Comparison of ENCODE assay signal across 2 cellular contexts in genomic region chr1:107139833-107140702, GRCh38.
TF ChIP-seq lines count a peak whose summit lies in the region.

No MANE protein-coding gene starts in this region.

TF ChIP-seq in HEK293, 187 proteins besides CTCF, POLR2A, EP300 and RAD21:
- peak; percentile 48; the same call in 1 of the 2 replicates for TF ChIP-seq ZBTB20 (tag by site-specific recombination; IDR thresholded peaks at IDR 0.05)
- peak; percentile 54; the same call in 1 of the 2 replicates for TF ChIP-seq KLF17 (tag by site-specific recombination; IDR thresholded peaks at IDR 0.05)
- TF ChIP-seq, protein P1, sequence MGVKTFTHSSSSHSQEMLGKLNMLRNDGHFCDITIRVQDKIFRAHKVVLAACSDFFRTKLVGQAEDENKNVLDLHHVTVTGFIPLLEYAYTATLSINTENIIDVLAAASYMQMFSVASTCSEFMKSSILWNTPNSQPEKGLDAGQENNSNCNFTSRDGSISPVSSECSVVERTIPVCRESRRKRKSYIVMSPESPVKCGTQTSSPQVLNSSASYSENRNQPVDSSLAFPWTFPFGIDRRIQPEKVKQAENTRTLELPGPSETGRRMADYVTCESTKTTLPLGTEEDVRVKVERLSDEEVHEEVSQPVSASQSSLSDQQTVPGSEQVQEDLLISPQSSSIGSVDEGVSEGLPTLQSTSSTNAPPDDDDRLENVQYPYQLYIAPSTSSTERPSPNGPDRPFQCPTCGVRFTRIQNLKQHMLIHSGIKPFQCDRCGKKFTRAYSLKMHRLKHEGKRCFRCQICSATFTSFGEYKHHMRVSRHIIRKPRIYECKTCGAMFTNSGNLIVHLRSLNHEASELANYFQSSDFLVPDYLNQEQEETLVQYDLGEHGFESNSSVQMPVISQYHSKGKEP (tag by site-specific recombination; IDR thresholded peaks at IDR 0.05): no peak
- no peak for TF ChIP-seq ZNF488 (tag by site-specific recombination; IDR thresholded peaks at IDR 0.05)
- peak; percentile 45; the same call in 1 of the 2 replicates for TF ChIP-seq ZNF341 (tag by site-specific recombination; IDR thresholded peaks at IDR 0.05; ENCODE audit: low read depth)
- peak; percentile 83; the same call in 1 of the 2 replicates for TF ChIP-seq ZBTB48 (tag by site-specific recombination; IDR thresholded peaks at IDR 0.05)
- TF ChIP-seq SCRT2 (tag by site-specific recombination; IDR thresholded peaks at IDR 0.05): peak; percentile 88
- TF ChIP-seq ZNF398 (tag by site-specific recombination; IDR thresholded peaks at IDR 0.05): peak; percentile 62; the same call in 1 of the 2 replicates

TF ChIP-seq in H1, 55 proteins besides CTCF, POLR2A, EP300 and RAD21:
- TF ChIP-seq SIN3A (conservative IDR thresholded peaks at IDR 0.05 in 1 of 2, IDR thresholded peaks at IDR 0.05 in 1 of 2; ENCODE audit: low read depth in 1 of 2, low read length in 2 of 2) (peak in 1 of 2 experiments; percentile 75; a peak in 1 of 4 replicates), RBBP5 (IDR thresholded peaks at IDR 0.05; ENCODE audit: borderline replicate concordance, low read depth, low read length) (peak; percentile 95), ASH2L (IDR thresholded peaks at IDR 0.05; ENCODE audit: low read length) (peak; percentile 97), TEAD4 (IDR thresholded peaks at IDR 0.05; ENCODE audit: low read depth, low read length) (0 out of 2 replicates have a peak, but pooled peaks have one; percentile 1), NRF1 (IDR thresholded peaks at IDR 0.05; ENCODE audit: low read depth, low read length) (0 out of 2 replicates have a peak, but pooled peaks have one; percentile 3), POU5F1 (IDR thresholded peaks at IDR 0.05; ENCODE audit: low read depth, low read length) (no peak), SAP30 (IDR thresholded peaks at IDR 0.05; ENCODE audit: insufficient read depth, insufficient replicate concordance, low read length) (peak; percentile 57), E2F6 (IDR thresholded peaks at IDR 0.05) (no peak), TCF12 (IDR thresholded peaks at IDR 0.05; ENCODE audit: low read depth, low read length) (0 out of 2 replicates have a peak, but pooled peaks have one; percentile 12), SIRT6 (IDR thresholded peaks at IDR 0.05; ENCODE audit: low read length) (no peak), CTBP2 (IDR thresholded peaks at IDR 0.05; ENCODE audit: borderline replicate concordance, insufficient read depth, insufficient read length, low read length) (peak; percentile 91), HDAC2 (IDR thresholded peaks at IDR 0.05; ENCODE audit: borderline replicate concordance in 1 of 2, low read depth in 2 of 2, low read length in 2 of 2) (peak in 1 of 2 experiments; percentile 33; a peak in 1 of 4 replicates), SP2 (IDR thresholded peaks at IDR 0.05; ENCODE audit: low read length) (no peak), TAF1 (IDR thresholded peaks at IDR 0.05; ENCODE audit: low read depth, low read length) (0 out of 2 replicates have a peak, but pooled peaks have one; percentile 36), TBP (IDR thresholded peaks at IDR 0.05; ENCODE audit: low read depth, low read length) (peak; percentile 27; the same call in 1 of the 2 replicates), FOSL1 (IDR thresholded peaks at IDR 0.05; ENCODE audit: insufficient read depth, low read depth, low read length) (peak; percentile 90), KDM1A (IDR thresholded peaks at IDR 0.05; ENCODE audit: borderline replicate concordance, low read length) (peak; percentile 66; the same call in 1 of the 2 replicates), JUND (IDR thresholded peaks at IDR 0.05; ENCODE audit: low read length) (0 out of 2 replicates have a peak, but pooled peaks have one; percentile 22), CHD2 (IDR thresholded peaks at IDR 0.05; ENCODE audit: low read length) (0 out of 2 replicates have a peak, but pooled peaks have one; percentile 15), KDM4A (IDR thresholded peaks at IDR 0.05; ENCODE audit: low read depth, low read length, severe bottlenecking) (peak; percentile 73)
- TF ChIP-seq, protein P2, sequence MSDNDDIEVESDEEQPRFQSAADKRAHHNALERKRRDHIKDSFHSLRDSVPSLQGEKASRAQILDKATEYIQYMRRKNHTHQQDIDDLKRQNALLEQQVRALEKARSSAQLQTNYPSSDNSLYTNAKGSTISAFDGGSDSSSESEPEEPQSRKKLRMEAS (IDR thresholded peaks at IDR 0.05): peak; percentile 73
- TF ChIP-seq, protein P3, sequence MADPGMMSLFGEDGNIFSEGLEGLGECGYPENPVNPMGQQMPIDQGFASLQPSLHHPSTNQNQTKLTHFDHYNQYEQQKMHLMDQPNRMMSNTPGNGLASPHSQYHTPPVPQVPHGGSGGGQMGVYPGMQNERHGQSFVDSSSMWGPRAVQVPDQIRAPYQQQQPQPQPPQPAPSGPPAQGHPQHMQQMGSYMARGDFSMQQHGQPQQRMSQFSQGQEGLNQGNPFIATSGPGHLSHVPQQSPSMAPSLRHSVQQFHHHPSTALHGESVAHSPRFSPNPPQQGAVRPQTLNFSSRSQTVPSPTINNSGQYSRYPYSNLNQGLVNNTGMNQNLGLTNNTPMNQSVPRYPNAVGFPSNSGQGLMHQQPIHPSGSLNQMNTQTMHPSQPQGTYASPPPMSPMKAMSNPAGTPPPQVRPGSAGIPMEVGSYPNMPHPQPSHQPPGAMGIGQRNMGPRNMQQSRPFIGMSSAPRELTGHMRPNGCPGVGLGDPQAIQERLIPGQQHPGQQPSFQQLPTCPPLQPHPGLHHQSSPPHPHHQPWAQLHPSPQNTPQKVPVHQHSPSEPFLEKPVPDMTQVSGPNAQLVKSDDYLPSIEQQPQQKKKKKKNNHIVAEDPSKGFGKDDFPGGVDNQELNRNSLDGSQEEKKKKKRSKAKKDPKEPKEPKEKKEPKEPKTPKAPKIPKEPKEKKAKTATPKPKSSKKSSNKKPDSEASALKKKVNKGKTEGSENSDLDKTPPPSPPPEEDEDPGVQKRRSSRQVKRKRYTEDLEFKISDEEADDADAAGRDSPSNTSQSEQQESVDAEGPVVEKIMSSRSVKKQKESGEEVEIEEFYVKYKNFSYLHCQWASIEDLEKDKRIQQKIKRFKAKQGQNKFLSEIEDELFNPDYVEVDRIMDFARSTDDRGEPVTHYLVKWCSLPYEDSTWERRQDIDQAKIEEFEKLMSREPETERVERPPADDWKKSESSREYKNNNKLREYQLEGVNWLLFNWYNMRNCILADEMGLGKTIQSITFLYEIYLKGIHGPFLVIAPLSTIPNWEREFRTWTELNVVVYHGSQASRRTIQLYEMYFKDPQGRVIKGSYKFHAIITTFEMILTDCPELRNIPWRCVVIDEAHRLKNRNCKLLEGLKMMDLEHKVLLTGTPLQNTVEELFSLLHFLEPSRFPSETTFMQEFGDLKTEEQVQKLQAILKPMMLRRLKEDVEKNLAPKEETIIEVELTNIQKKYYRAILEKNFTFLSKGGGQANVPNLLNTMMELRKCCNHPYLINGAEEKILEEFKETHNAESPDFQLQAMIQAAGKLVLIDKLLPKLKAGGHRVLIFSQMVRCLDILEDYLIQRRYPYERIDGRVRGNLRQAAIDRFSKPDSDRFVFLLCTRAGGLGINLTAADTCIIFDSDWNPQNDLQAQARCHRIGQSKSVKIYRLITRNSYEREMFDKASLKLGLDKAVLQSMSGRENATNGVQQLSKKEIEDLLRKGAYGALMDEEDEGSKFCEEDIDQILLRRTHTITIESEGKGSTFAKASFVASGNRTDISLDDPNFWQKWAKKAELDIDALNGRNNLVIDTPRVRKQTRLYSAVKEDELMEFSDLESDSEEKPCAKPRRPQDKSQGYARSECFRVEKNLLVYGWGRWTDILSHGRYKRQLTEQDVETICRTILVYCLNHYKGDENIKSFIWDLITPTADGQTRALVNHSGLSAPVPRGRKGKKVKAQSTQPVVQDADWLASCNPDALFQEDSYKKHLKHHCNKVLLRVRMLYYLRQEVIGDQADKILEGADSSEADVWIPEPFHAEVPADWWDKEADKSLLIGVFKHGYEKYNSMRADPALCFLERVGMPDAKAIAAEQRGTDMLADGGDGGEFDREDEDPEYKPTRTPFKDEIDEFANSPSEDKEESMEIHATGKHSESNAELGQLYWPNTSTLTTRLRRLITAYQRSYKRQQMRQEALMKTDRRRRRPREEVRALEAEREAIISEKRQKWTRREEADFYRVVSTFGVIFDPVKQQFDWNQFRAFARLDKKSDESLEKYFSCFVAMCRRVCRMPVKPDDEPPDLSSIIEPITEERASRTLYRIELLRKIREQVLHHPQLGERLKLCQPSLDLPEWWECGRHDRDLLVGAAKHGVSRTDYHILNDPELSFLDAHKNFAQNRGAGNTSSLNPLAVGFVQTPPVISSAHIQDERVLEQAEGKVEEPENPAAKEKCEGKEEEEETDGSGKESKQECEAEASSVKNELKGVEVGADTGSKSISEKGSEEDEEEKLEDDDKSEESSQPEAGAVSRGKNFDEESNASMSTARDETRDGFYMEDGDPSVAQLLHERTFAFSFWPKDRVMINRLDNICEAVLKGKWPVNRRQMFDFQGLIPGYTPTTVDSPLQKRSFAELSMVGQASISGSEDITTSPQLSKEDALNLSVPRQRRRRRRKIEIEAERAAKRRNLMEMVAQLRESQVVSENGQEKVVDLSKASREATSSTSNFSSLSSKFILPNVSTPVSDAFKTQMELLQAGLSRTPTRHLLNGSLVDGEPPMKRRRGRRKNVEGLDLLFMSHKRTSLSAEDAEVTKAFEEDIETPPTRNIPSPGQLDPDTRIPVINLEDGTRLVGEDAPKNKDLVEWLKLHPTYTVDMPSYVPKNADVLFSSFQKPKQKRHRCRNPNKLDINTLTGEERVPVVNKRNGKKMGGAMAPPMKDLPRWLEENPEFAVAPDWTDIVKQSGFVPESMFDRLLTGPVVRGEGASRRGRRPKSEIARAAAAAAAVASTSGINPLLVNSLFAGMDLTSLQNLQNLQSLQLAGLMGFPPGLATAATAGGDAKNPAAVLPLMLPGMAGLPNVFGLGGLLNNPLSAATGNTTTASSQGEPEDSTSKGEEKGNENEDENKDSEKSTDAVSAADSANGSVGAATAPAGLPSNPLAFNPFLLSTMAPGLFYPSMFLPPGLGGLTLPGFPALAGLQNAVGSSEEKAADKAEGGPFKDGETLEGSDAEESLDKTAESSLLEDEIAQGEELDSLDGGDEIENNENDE (IDR thresholded peaks at IDR 0.05; ENCODE audit: insufficient replicate concordance, low read length): no peak
